In genomic region chr7:22565315-22565811, GRCh38 we compare ENCODE assay signal across 8 cellular contexts.
DNase-seq lines count a peak whose midpoint lies in the region; FAIRE-seq and TF ChIP-seq lines count a peak whose summit lies in the region.

No MANE protein-coding gene starts in this region.

- DNase-seq in Daoy (ENCODE audit: low read depth) (peak; percentile 93), HCEC 1CT (peak; percentile 83), RCC 7860 (ENCODE audit: low spot score) (peak; percentile 81), glomerular visceral epithelial cell (ENCODE audit: extremely low spot score) (peak; percentile 73), NCI-H187 (lab: John Stamatoyannopoulos, UW) (no peak), NCI-H128 (lab: John Stamatoyannopoulos, UW; ENCODE audit: unreplicated experiment) (no peak), NCI-H345 (lab: John Stamatoyannopoulos, UW) (no peak), adrenal gland (no peak)

- no peaks in the 10 kb centered on the region for H3K36me3 ChIP-seq in adrenal gland (replicated peaks in 1 of 2)

- H3K9me3 ChIP-seq in adrenal gland (replicated peaks in 1 of 3), result no peaks in the 10 kb centered on the region

- peak overlapping the region in 1 of 5 donors; percentile 50 for H3K27ac ChIP-seq in adrenal gland

- H3K27me3 ChIP-seq in adrenal gland, result no peaks in the 10 kb centered on the region

- intact Hi-C loops in adrenal gland (cut with DNase I), result no loop called here

- 53 to 73% (median 59%) methylated on average over 1 of the region's 1 CpG for WGBS in adrenal gland, 4 donors

- peaks cover 4 to 30% of the 10 kb centered on the region in 2 donors for H3K4me1 ChIP-seq in adrenal gland (replicated peaks in 1 of 2)

- TF ChIP-seq CTCF in adrenal gland (IDR thresholded peaks at IDR 0.05), result no peak

- H3K4me3 ChIP-seq in adrenal gland, result no peak overlapping the region

- peak; percentile 55 for FAIRE-seq in RCC 7860 (lab: Jason Lieb, UNC)

- no peak for TF ChIP-seq POLR2A in adrenal gland (IDR thresholded peaks at IDR 0.05)

Comparison
In these comparisons a context has a peak if more than half of its experiments do, and no peak if none do; other contexts are left out.
1. DNase-seq: peak in Daoy (single experiment), HCEC 1CT (single experiment), RCC 7860 (single experiment) and glomerular visceral epithelial cell (single experiment); none in NCI-H187 (0 of 2), NCI-H128 (single experiment), NCI-H345 (single experiment) and adrenal gland (0 of 7).